ENCODE assay signal across 9 cellular contexts in the genomic region with DNA sequence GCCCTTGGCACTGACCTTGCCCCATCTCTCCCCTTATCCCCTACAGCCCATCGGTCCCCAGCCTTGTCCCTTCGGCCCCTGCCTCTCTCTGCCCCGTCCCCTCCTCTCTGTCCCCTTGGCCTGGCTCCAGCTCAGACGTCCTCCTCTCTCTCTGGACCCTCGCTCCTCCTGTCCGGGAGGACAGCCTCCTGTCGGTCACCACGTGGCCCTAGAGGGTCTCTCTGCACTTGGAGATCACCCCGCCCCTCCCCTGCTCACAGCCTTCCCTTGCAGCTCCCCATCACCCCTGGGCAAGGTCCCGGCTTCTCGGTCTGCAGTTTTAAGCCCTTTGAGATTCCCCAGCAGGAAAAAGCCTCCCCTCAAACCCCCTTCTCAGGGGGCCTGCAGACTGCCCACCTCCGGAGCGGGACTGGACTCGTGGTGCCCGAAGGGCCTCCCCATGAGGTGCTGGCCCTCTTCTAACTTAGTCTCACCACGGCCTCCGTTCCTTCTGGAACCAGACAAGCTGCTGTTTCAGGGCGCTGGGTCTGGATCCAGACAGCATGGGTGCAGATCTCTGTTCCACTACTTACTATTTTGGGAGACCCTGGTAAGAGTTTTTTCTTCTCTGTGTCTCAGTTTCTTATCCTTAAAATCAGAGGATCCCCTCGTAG. TPM values are rescaled to one million over a fixed set of nuclear protein-coding genes. Genes with fewer than 3 reads are reported as not detected.
A peak's percentile ranks its signal among the peaks of the same experiment; 100 is the strongest.
DNase-seq lines count a peak whose midpoint lies in the region; ATAC-seq, FAIRE-seq and TF ChIP-seq lines count a peak whose summit lies in the region.
"Had no signal": no experiment of that assay in that cellular context is flagged by ENCODE, and none has a peak within 500 bp of the region (broad histone marks: within the 10 kb centered on the region; RNA-seq: fewer than 3 reads in every experiment).

No MANE protein-coding gene starts in this region.

- no peak for TF ChIP-seq EP300 in transverse colon (IDR thresholded peaks at IDR 0.05; ENCODE audit: low read depth)

- no peak for TF ChIP-seq POLR2A in transverse colon (IDR thresholded peaks at IDR 0.05)

- H3K36me3 Mint-ChIP-seq in activated T-helper 1 cell treated with anti-CD3 and anti-CD28 coated beads, Interleukin-12 subunit alpha, Interleukin-12 subunit beta, Interleukin-2, Interleukin-4 antibody, amounts not matched to agents 30 ng/mL and 10 ng/mL and 1 ng/mL, durations not matched to agents 14 hours and 24 hours and 36 hours (ENCODE audit: low read depth): no peaks in the 10 kb centered on the region

- H3K9me3 ChIP-seq in heart right ventricle (peaks cover 0 to 9% (median 0%) of the 10 kb centered on the region in 11 donors), kidney (ENCODE audit: control insufficient read depth in 1 of 2, low read length in 2 of 2) (no peaks in the 10 kb centered on the region), transverse colon (no peaks in the 10 kb centered on the region)

- peak overlapping the region in 2 of 10 donors; percentile 45 to 54 for H3K4me3 ChIP-seq in heart right ventricle
- peak overlapping the region in 1 of 2 donors; percentile 63 for H3K4me3 ChIP-seq in kidney (ENCODE audit: low read length in 2 of 2)
- peak overlapping the region in 2 of 4 donors; percentile 48 to 67 for H3K4me3 ChIP-seq in transverse colon

- peaks cover 0 to 13% (median 6%) of the 10 kb centered on the region in 9 donors for H3K4me1 ChIP-seq in heart right ventricle
- H3K4me1 ChIP-seq in kidney (ENCODE audit: control insufficient read depth in 1 of 2, insufficient read depth in 1 of 2, low read depth in 1 of 2, low read length in 2 of 2): peaks cover 0 to 11% of the 10 kb centered on the region in 2 donors
- peaks cover 0 to 23% (median 18%) of the 10 kb centered on the region in 4 donors for H3K4me1 ChIP-seq in transverse colon

- peak overlapping the region; percentile 84 for H3K4me3 Mint-ChIP-seq in activated T-helper 1 cell treated with anti-CD3 and anti-CD28 coated beads, Interleukin-12 subunit alpha, Interleukin-12 subunit beta, Interleukin-2, Interleukin-4 antibody, amounts not matched to agents 30 ng/mL and 10 ng/mL and 1 ng/mL, durations not matched to agents 14 hours and 24 hours and 36 hours

- ATAC-seq in heart right ventricle (peak in 5 of 8 donors; percentile 8 to 17 (median 10)), left ventricle myocardium superior (no peak), sciatic nerve (no peak)

- H3K27ac Mint-ChIP-seq in activated T-helper 1 cell treated with anti-CD3 and anti-CD28 coated beads, Interleukin-12 subunit alpha, Interleukin-12 subunit beta, Interleukin-2, Interleukin-4 antibody, amounts not matched to agents 30 ng/mL and 10 ng/mL and 1 ng/mL, durations not matched to agents 14 hours and 24 hours and 36 hours: peak overlapping the region; percentile 32

- WGBS in heart right ventricle, 2 donors: 48 to 49% methylated on average over 19 of the region's 19 CpGs
- WGBS in transverse colon (ENCODE audit: low coverage in 1 of 2), 2 donors: 40% methylated on average over 18 of the region's 19 CpGs; no CpG with 5 or more reads in 1 of the 2 donors

- H3K9me3 Mint-ChIP-seq in activated T-helper 1 cell treated with anti-CD3 and anti-CD28 coated beads, Interleukin-12 subunit alpha, Interleukin-12 subunit beta, Interleukin-2, Interleukin-4 antibody, amounts not matched to agents 30 ng/mL and 10 ng/mL and 1 ng/mL, durations not matched to agents 14 hours and 24 hours and 36 hours: no peaks in the 10 kb centered on the region

- H3K27me3 Mint-ChIP-seq in activated T-helper 1 cell treated with anti-CD3 and anti-CD28 coated beads, Interleukin-12 subunit alpha, Interleukin-12 subunit beta, Interleukin-2, Interleukin-4 antibody, amounts not matched to agents 30 ng/mL and 10 ng/mL and 1 ng/mL, durations not matched to agents 14 hours and 24 hours and 36 hours (ENCODE audit: insufficient read depth): peaks cover 29% of the 10 kb centered on the region

- peaks cover 16% of the 10 kb centered on the region for H3K4me1 Mint-ChIP-seq in activated T-helper 1 cell treated with anti-CD3 and anti-CD28 coated beads, Interleukin-12 subunit alpha, Interleukin-12 subunit beta, Interleukin-2, Interleukin-4 antibody, amounts not matched to agents 30 ng/mL and 10 ng/mL and 1 ng/mL, durations not matched to agents 14 hours and 24 hours and 36 hours (ENCODE audit: low read depth)

- DNase-seq in heart right ventricle (no peak), left ventricle myocardium superior (no peak), kidney (no peak), transverse colon (peak; percentile 17), NCI-H2107 (lab: John Stamatoyannopoulos, UW) (no peak), sciatic nerve (ENCODE audit: low spot score) (no peak), NCI-H2081 treated with DMSO at 0.1 percent for 48 hours (lab: John Stamatoyannopoulos, UW) (no peak)
- no peak for DNase-seq in activated T-helper 1 cell treated with anti-CD3 and anti-CD28 coated beads, Interleukin-12 subunit alpha, Interleukin-12 subunit beta, Interleukin-2, Interleukin-4 antibody, amounts not matched to agents 30 ng/mL and 10 ng/mL and 1 ng/mL, durations not matched to agents 14 hours and 24 hours and 36 hours (ENCODE audit: low spot score)

- TF ChIP-seq CTCF in heart right ventricle (IDR thresholded peaks at IDR 0.05) (no peak), kidney (IDR thresholded peaks at IDR 0.05; ENCODE audit: borderline replicate concordance, extremely low read depth, insufficient read depth) (no peak), transverse colon (IDR thresholded peaks at IDR 0.05) (no peak)

- H3K27ac ChIP-seq in heart right ventricle (no peak overlapping the region), kidney (ENCODE audit: low read depth in 2 of 2, low read length in 2 of 2) (peak overlapping the region; percentile 43 to 84), transverse colon (peak overlapping the region in 3 of 4 donors; percentile 66 to 73 (median 70))

- H3K36me3 ChIP-seq in heart right ventricle: no peaks in the 10 kb centered on the region
- no peaks in the 10 kb centered on the region for H3K36me3 ChIP-seq in kidney (ENCODE audit: control insufficient read depth in 1 of 2, insufficient read depth in 2 of 2, low read length in 2 of 2)
- no peaks in the 10 kb centered on the region for H3K36me3 ChIP-seq in transverse colon

- peak overlapping the region in 1 of 2 donors; percentile 26 for H3K9ac ChIP-seq in kidney (ENCODE audit: low read length in 2 of 2)

- no peak for FAIRE-seq in kidney (lab: Jason Lieb, UNC)

- intact Hi-C loops in heart right ventricle (cut with DNase I): no loop called here
- intact Hi-C loops in left ventricle myocardium superior (cut with micrococcal nuclease): no loop called here
- intact Hi-C loops in activated T-helper 1 cell treated with anti-CD3 and anti-CD28 coated beads, Interleukin-12 subunit alpha, Interleukin-12 subunit beta, Interleukin-2, Interleukin-4 antibody, amounts not matched to agents 30 ng/mL and 10 ng/mL and 1 ng/mL, durations not matched to agents 14 hours and 24 hours and 36 hours (cut with micrococcal nuclease): loop anchor here (1.0 kb wide), 2 partner anchors 19 to 32 kb away; no protein-coding TSS in a partner anchor
- intact Hi-C loops in kidney (cut with DNase I): no loop called here
- intact Hi-C loops in transverse colon (cut with DNase I; ENCODE audit: low total_unique reads): no loop called here
- intact Hi-C loops in sciatic nerve (cut with DNase I): no loop called here

- in situ Hi-C loops in transverse colon (cut with MboI; ENCODE audit: low pct_ligation_motif_present in 1 of 4, low pct_unique_long_range_greater_than_20kb in 1 of 4, low sequenced_read_pairs in 3 of 4): no loop called here

- H3K27me3 ChIP-seq in heart right ventricle: peaks cover 0 to 52% (median 41%) of the 10 kb centered on the region in 7 donors
- peaks cover 25% of the 10 kb centered on the region for H3K27me3 ChIP-seq in transverse colon

RNA-seq across cellular contexts. Expression of gene KLK15, which starts 3.3 kb away (rescaled TPM):
- not detected for total RNA-seq in heart right ventricle
- polyA plus RNA-seq in heart right ventricle: not detected
- total RNA-seq in left ventricle myocardium superior: not detected
- total RNA-seq in activated T-helper 1 cell treated with anti-CD3 and anti-CD28 coated beads, Interleukin-12 subunit alpha, Interleukin-12 subunit beta, Interleukin-2, Interleukin-4 antibody, amounts not matched to agents 30 ng/mL and 10 ng/mL and 1 ng/mL, durations not matched to agents 14 hours and 24 hours and 36 hours: not detected in 2 replicates
- total RNA-seq in kidney: not detected
- polyA plus RNA-seq in kidney (ENCODE audit: insufficient read depth, low read depth, low replicate concordance): 2.7 TPM
- 1 to 10 TPM in 2 of 4 donors, not detected in 2; 1.3 to 3.8 TPM for total RNA-seq in transverse colon
- not detected for total RNA-seq in sciatic nerve
- total RNA-seq: mononuclear cell had no signal

RNA-seq across cellular contexts. Expression of gene KLK1, which starts 13.1 kb away (rescaled TPM):
- total RNA-seq in heart right ventricle: under 1 TPM in 6 of 10 donors, not detected in 4; 0.42 to 0.85 (median 0.64) TPM
- under 1 TPM; 0.39 to 0.80 TPM for polyA plus RNA-seq in heart right ventricle
- not detected for total RNA-seq in left ventricle myocardium superior
- 2.5 and 3.4 TPM in 2 replicates for total RNA-seq in activated T-helper 1 cell treated with anti-CD3 and anti-CD28 coated beads, Interleukin-12 subunit alpha, Interleukin-12 subunit beta, Interleukin-2, Interleukin-4 antibody, amounts not matched to agents 30 ng/mL and 10 ng/mL and 1 ng/mL, durations not matched to agents 14 hours and 24 hours and 36 hours
- total RNA-seq in kidney: 0.41 TPM
- 827 TPM for polyA plus RNA-seq in kidney (ENCODE audit: insufficient read depth, low read depth, low replicate concordance)
- total RNA-seq in transverse colon: 100 to 1,000 TPM in 1 of 4 donors, 10 to 100 TPM in 3; 17.0 to 150 (median 35.4) TPM
- 2.1 TPM for total RNA-seq in sciatic nerve
- total RNA-seq: mononuclear cell had no signal

RNA-seq across cellular contexts. Expression of gene KLK3, which starts 18.0 kb away (rescaled TPM):
- total RNA-seq in heart right ventricle (not detected), left ventricle myocardium superior (not detected), kidney (not detected), transverse colon (10 to 100 TPM in 1 of 4 donors, 1 to 10 TPM in 3; 2.9 to 66.9 (median 4.9) TPM), sciatic nerve (not detected)
- polyA plus RNA-seq in heart right ventricle (not detected), kidney (ENCODE audit: insufficient read depth, low read depth, low replicate concordance) (1.6 TPM)
- not detected in 2 replicates for total RNA-seq in activated T-helper 1 cell treated with anti-CD3 and anti-CD28 coated beads, Interleukin-12 subunit alpha, Interleukin-12 subunit beta, Interleukin-2, Interleukin-4 antibody, amounts not matched to agents 30 ng/mL and 10 ng/mL and 1 ng/mL, durations not matched to agents 14 hours and 24 hours and 36 hours

RNA-seq across cellular contexts. Expression of gene KLK2, which starts 36.6 kb away (rescaled TPM):
- total RNA-seq in heart right ventricle (not detected), left ventricle myocardium superior (not detected), kidney (not detected), transverse colon (1 to 10 TPM in 1 of 4 donors, not detected in 3; 3.8 TPM), sciatic nerve (not detected)
- polyA plus RNA-seq in heart right ventricle (not detected), kidney (ENCODE audit: insufficient read depth, low read depth, low replicate concordance) (not detected)
- total RNA-seq in activated T-helper 1 cell treated with anti-CD3 and anti-CD28 coated beads, Interleukin-12 subunit alpha, Interleukin-12 subunit beta, Interleukin-2, Interleukin-4 antibody, amounts not matched to agents 30 ng/mL and 10 ng/mL and 1 ng/mL, durations not matched to agents 14 hours and 24 hours and 36 hours: not detected in 2 replicates

RNA-seq across cellular contexts. Expression of gene ACP4, which starts 46.5 kb away (rescaled TPM):
- total RNA-seq in heart right ventricle: not detected
- polyA plus RNA-seq in heart right ventricle: not detected
- total RNA-seq in left ventricle myocardium superior: not detected
- total RNA-seq in activated T-helper 1 cell treated with anti-CD3 and anti-CD28 coated beads, Interleukin-12 subunit alpha, Interleukin-12 subunit beta, Interleukin-2, Interleukin-4 antibody, amounts not matched to agents 30 ng/mL and 10 ng/mL and 1 ng/mL, durations not matched to agents 14 hours and 24 hours and 36 hours: not detected in 2 replicates
- total RNA-seq in kidney: not detected
- not detected for polyA plus RNA-seq in kidney (ENCODE audit: insufficient read depth, low read depth, low replicate concordance)
- total RNA-seq in transverse colon: not detected
- not detected for total RNA-seq in sciatic nerve
- total RNA-seq: mononuclear cell had no signal

Comparison
In these comparisons a context has a peak if more than half of its experiments do, and no peak if none do; other contexts are left out.
1. ATAC-seq: peak in heart right ventricle (5 of 8); none in left ventricle myocardium superior (single experiment) and sciatic nerve (single experiment).
2. H3K27ac ChIP-seq: peak in kidney (2 of 2) and transverse colon (3 of 4); none in heart right ventricle (0 of 10).